3 cellular contexts compared by ENCODE assay signal in genomic region chr19:11455233-11455554, GRCh38. TPM values are rescaled to one million over a fixed set of nuclear protein-coding genes. Genes with fewer than 3 reads are reported as not detected.
"Had no signal": no experiment of that assay in that cellular context is flagged by ENCODE, and none has a peak within 500 bp of the region (broad histone marks: within the 10 kb centered on the region; RNA-seq: fewer than 3 reads in every experiment).

No MANE protein-coding gene starts in this region.

RNA-seq across cellular contexts. Expression of gene ELAVL3, which starts 25.7 kb away (rescaled TPM):
- total RNA-seq: M059J, PC-3 had no signal

RNA-seq across cellular contexts. Expression of gene RGL3, which starts 36.1 kb away (rescaled TPM):
- total RNA-seq: SJSA1 had no signal
